In the genomic region with DNA sequence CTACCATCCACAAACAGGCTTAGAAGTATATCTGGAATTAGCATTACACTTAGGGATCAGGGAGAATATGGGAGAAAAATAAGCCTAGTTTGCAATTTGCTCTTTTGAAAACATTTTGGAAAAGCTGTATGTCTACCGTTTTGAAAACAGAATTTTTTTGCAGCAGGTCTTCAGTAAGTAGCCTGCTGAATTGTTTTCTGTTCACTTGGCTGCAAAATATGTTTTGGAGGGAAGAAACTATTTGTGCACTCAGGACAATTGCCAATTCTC, we compare ENCODE assay signal across 8 cellular contexts. TPM values are rescaled to one million over a fixed set of nuclear protein-coding genes. Genes with fewer than 3 reads are reported as not detected.
DNase-seq lines count a peak whose midpoint lies in the region; ATAC-seq, FAIRE-seq and TF ChIP-seq lines count a peak whose summit lies in the region.

No MANE protein-coding gene starts in this region.

- no peak overlapping the region for H2BK15ac ChIP-seq in mesendoderm (replicated peaks; ENCODE audit: low read depth)

- FAIRE-seq in GM12878 (lab: Jason Lieb, UNC) = no peak

- H4K20me1 ChIP-seq in GM12878 (ENCODE audit: control insufficient read depth, insufficient read depth) = no peaks in the 10 kb centered on the region

- no peak overlapping the region for H3K56ac ChIP-seq in mesendoderm (ENCODE audit: low read length)

- H4K5ac ChIP-seq in mesendoderm (ENCODE audit: low read length) = no peak overlapping the region

- in situ Hi-C loops in GM12878 (cut with MboI) = loop anchor here (25.0 kb wide), 2 partner anchors 1595 to 1695 kb away; a partner anchor contains a TSS

- H3K79me1 ChIP-seq in mesendoderm (ENCODE audit: low read length) = peaks cover 8% of the 10 kb centered on the region

- no peak for ATAC-seq in stimulated activated naive CD8-positive, alpha-beta T cell treated with anti-CD3 and anti-CD28 coated beads, Interleukin-15, Interleukin-2, amounts not matched to agents 100 U/mL and 50 U/mL, for 24 hours
- no peak for ATAC-seq in GM12878

- H3K27ac ChIP-seq in GM12878 (ENCODE audit: control insufficient read depth, insufficient read depth) (peak overlapping the region; percentile 100), mesendoderm (ENCODE audit: low read depth, low read length) (no peak overlapping the region)

- peak overlapping the region; percentile 93 for H3K27ac Mint-ChIP-seq in stimulated activated naive CD8-positive, alpha-beta T cell treated with anti-CD3 and anti-CD28 coated beads, Interleukin-15, Interleukin-2, amounts not matched to agents 100 ng/mL and 50 ng/mL, for 24 hours

- peak overlapping the region; percentile 100 for H3K4me2 ChIP-seq in GM12878 (ENCODE audit: control insufficient read depth, insufficient read depth)
- H3K4me2 ChIP-seq in mesendoderm (ENCODE audit: low read length) = no peak overlapping the region

- no peak for TF ChIP-seq RAD21 in GM12878 (IDR thresholded peaks at IDR 0.05; ENCODE audit: insufficient read depth, low read depth, low read length)

- DNase-seq in stimulated activated naive CD8-positive, alpha-beta T cell treated with anti-CD3 and anti-CD28 coated beads, Interleukin-15, Interleukin-2, amounts not matched to agents 100 U/mL and 50 U/mL, for 24 hours = no peak
- DNase-seq in GM12878 (ENCODE audit: low read depth, low spot score) (no peak), mesendoderm (no peak), mesenteric fat pad (ENCODE audit: low spot score) (no peak), AG08396 (ENCODE audit: low spot score) (no peak), retina (no peak), HuH-7.5 (ENCODE audit: low spot score) (no peak)

- peak overlapping the region; percentile 58 for H3K4me3 ChIP-seq in GM12878
- no peak overlapping the region for H3K4me3 ChIP-seq in mesendoderm (ENCODE audit: low read length)

- peaks cover 18% of the 10 kb centered on the region for H3K36me3 Mint-ChIP-seq in stimulated activated naive CD8-positive, alpha-beta T cell treated with anti-CD3 and anti-CD28 coated beads, Interleukin-15, Interleukin-2, amounts not matched to agents 100 ng/mL and 50 ng/mL, for 24 hours (ENCODE audit: low read depth)

- H3K27me3 Mint-ChIP-seq in stimulated activated naive CD8-positive, alpha-beta T cell treated with anti-CD3 and anti-CD28 coated beads, Interleukin-15, Interleukin-2, amounts not matched to agents 100 ng/mL and 50 ng/mL, for 24 hours = no peaks in the 10 kb centered on the region

- RAD21 ChIA-PET in GM12878 (lab: Charles Lee; ENCODE audit: unreplicated experiment) = interaction anchor here (0.8 to 6.8 kb wide), 18 partner anchors 9 to 197 kb away, joined by 3 to 239 read pairs (median 8); a partner anchor contains a TSS

- H3K4me3 Mint-ChIP-seq in stimulated activated naive CD8-positive, alpha-beta T cell treated with anti-CD3 and anti-CD28 coated beads, Interleukin-15, Interleukin-2, amounts not matched to agents 100 ng/mL and 50 ng/mL, for 24 hours = peak overlapping the region; percentile 78

- H3K9me3 ChIP-seq in GM12878 (replicated peaks; ENCODE audit: control insufficient read depth, insufficient read depth, low read length) = peaks cover 2% of the 10 kb centered on the region; the same call in 2 of the 3 replicates

- peak overlapping the region; percentile 11 for H3K18ac ChIP-seq in mesendoderm (ENCODE audit: low read length)

- H3K36me3 ChIP-seq in GM12878 (ENCODE audit: control insufficient read depth in 2 of 2, insufficient read depth in 2 of 2, low read length in 1 of 2) (peaks cover 6 to 13% of the 10 kb centered on the region in 2 experiments), mesendoderm (ENCODE audit: control insufficient read depth, insufficient read depth, low read length) (no peaks in the 10 kb centered on the region)

- SMC1A ChIA-PET in GM12878 (lab: Charles Lee; ENCODE audit: uncharacterized antibody, unreplicated experiment) = interaction anchor here (0.6 to 6.9 kb wide), 23 partner anchors 8 to 583 kb away, joined by 3 to 251 read pairs (median 6); a partner anchor contains a TSS

- H3K27me3 ChIP-seq in GM12878 (replicated peaks in 1 of 2; ENCODE audit: control insufficient read depth in 2 of 2, insufficient read depth in 2 of 2, low read length in 1 of 2) (no peaks in the 10 kb centered on the region), mesendoderm (ENCODE audit: insufficient read depth, low read length, poor library complexity) (no peaks in the 10 kb centered on the region)

- H3K4me1 ChIP-seq in GM12878 (ENCODE audit: control insufficient read depth, insufficient read depth, low read length) (peaks cover 60% of the 10 kb centered on the region), mesendoderm (ENCODE audit: control insufficient read depth, low read depth, low read length) (peaks cover 4% of the 10 kb centered on the region)

- 0% methylated on average over 1 of the region's 1 CpG for WGBS in GM12878 (ENCODE audit: insufficient coverage, insufficient replicate concordance, low lambda C conversion rate, missing lambda C conversion rate)
- WGBS in mesendoderm (ENCODE audit: extremely low coverage, insufficient coverage, low lambda C conversion rate) = no CpG with 5 or more reads among the region's 1 CpG

- no peak overlapping the region for H3K23ac ChIP-seq in mesendoderm (ENCODE audit: low read length)

- no TSS peak for BruUV-seq in GM12878 (replicated peaks; lab: Mats Ljungman, UMichigan)

- no peak overlapping the region for H2BK5ac ChIP-seq in mesendoderm (ENCODE audit: low read length)

- H2BK120ac ChIP-seq in mesendoderm (ENCODE audit: low read depth, low read length) = no peak overlapping the region

- no peaks in the 10 kb centered on the region for H3K9me3 Mint-ChIP-seq in stimulated activated naive CD8-positive, alpha-beta T cell treated with anti-CD3 and anti-CD28 coated beads, Interleukin-15, Interleukin-2, amounts not matched to agents 100 ng/mL and 50 ng/mL, for 24 hours

- H3K4ac ChIP-seq in mesendoderm (ENCODE audit: low read depth, low read length) = no peak overlapping the region

- no peak overlapping the region for H4K8ac ChIP-seq in mesendoderm (ENCODE audit: low read depth, low read length)

- 0 out of 2 replicates have a peak, but pooled peaks have one; percentile 5 for TF ChIP-seq POLR2A in GM12878 (IDR thresholded peaks at IDR 0.05; ENCODE audit: low read depth, low read length)

- H3K9ac ChIP-seq in GM12878 (ENCODE audit: control insufficient read depth, insufficient read depth, low read length) (peak overlapping the region; percentile 83), mesendoderm (ENCODE audit: low read length) (no peak overlapping the region)

- no peak for TF ChIP-seq EP300 in GM12878 (IDR thresholded peaks at IDR 0.05; ENCODE audit: borderline replicate concordance in 1 of 2, control insufficient read depth in 1 of 2, low read depth in 2 of 2, low read length in 2 of 2)

- H3K4me1 Mint-ChIP-seq in stimulated activated naive CD8-positive, alpha-beta T cell treated with anti-CD3 and anti-CD28 coated beads, Interleukin-15, Interleukin-2, amounts not matched to agents 100 ng/mL and 50 ng/mL, for 24 hours (ENCODE audit: low read depth) = peaks cover 62% of the 10 kb centered on the region

- POLR2A ChIA-PET in GM12878 (lab: Charles Lee) = interaction anchor here (0.6 to 14.9 kb wide), 12 partner anchors 9 to 420 kb away, joined by 3 to 329 read pairs (median 10); a partner anchor contains a TSS

- intact Hi-C loops in GM12878 (cut with micrococcal nuclease; ENCODE audit: unreplicated experiment) = loop anchor here (10.0 kb wide), 1 partner anchor 228 kb away; a partner anchor contains a TSS

- H2AFZ ChIP-seq in GM12878 (ENCODE audit: control insufficient read depth, low read depth, low read length) = no peak overlapping the region

- TF ChIP-seq CTCF in GM12878 (IDR thresholded peaks at IDR 0.05 in 2 of 3, conservative IDR thresholded peaks at IDR 0.05 in 1 of 3; ENCODE audit: control insufficient read depth in 2 of 3, extremely low read depth in 1 of 3, insufficient read depth in 1 of 3, low read depth in 3 of 3, low read length in 3 of 3) = no peak

- H3K79me2 ChIP-seq in GM12878 (ENCODE audit: control insufficient read depth, insufficient read depth, low read length) = peaks cover 85% of the 10 kb centered on the region
- peaks cover 7% of the 10 kb centered on the region for H3K79me2 ChIP-seq in mesendoderm (ENCODE audit: control insufficient read depth, insufficient read depth, low read length)

- CTCF ChIA-PET in GM12878 (lab: Yijun Ruan, JAX) = interaction anchor here (1.0 to 5.6 kb wide), 11 partner anchors 15 to 196 kb away, joined by 3 to 131 read pairs (median 4); a partner anchor contains a TSS

- H2AK5ac ChIP-seq in mesendoderm (ENCODE audit: low read length) = no peak overlapping the region

TF ChIP-seq in GM12878, 131 proteins besides CTCF, POLR2A, EP300 and RAD21 (continues in another document):
- TF ChIP-seq BACH1 (IDR thresholded peaks at IDR 0.05; ENCODE audit: borderline replicate concordance) = no peak
- TF ChIP-seq MTA3 (IDR thresholded peaks at IDR 0.05; ENCODE audit: borderline replicate concordance, low read length) = no peak
- 0 out of 2 replicates have a peak, but pooled peaks have one; percentile 18 for TF ChIP-seq SMARCA5 (IDR thresholded peaks at IDR 0.05)
- no peak for TF ChIP-seq PAX5 (IDR thresholded peaks at IDR 0.05; ENCODE audit: borderline replicate concordance, low read depth, low read length)
- no peak for TF ChIP-seq SRF (IDR thresholded peaks at IDR 0.05; ENCODE audit: low read depth in 2 of 2, low read length in 2 of 2)
- TF ChIP-seq POLR2AphosphoS5 (IDR thresholded peaks at IDR 0.05; ENCODE audit: low read length) = 0 out of 2 replicates have a peak, but pooled peaks have one; percentile 9
- no peak for TF ChIP-seq TCF3 (IDR thresholded peaks at IDR 0.05; ENCODE audit: borderline replicate concordance, insufficient read depth, low read depth, low read length)

RNA-seq across cellular contexts. Expression of a gene that starts 39.6 kb away (rescaled TPM):
- total RNA-seq in GM12878 (2013; cell fraction: nucleolus; rRNA removed) = 62.6 and 68.7 TPM in 2 replicates
- total RNA-seq in GM12878 (2014; rRNA removed) (45.5 and 47.0 TPM in 2 replicates), GM12878 (2014; rRNA removed; fragmentation: Illumina TruSeq; extraction: Trizol) (55.5 and 56.2 TPM in 2 replicates), GM12878 (2021) (83.9 and 85.0 TPM in 2 replicates), mesenteric fat pad (85.3 TPM)
- 59.5 TPM for polyA plus RNA-seq in GM12878 (2011; ENCODE audit: low read depth)
- polyA plus RNA-seq in GM12878 (2011; rRNA removed) (82.3 and 114 TPM in 2 replicates), GM12878 (2014; fragmentation: Illumina TruSeq; extraction: Trizol) (69.6 and 79.9 TPM in 2 replicates), GM12878 (2014; fragmentation: Nextera tagmentation; extraction: Ambion mirVana) (10 to 100 TPM; 21.0 to 27.2 TPM), GM12878 (2014; rRNA removed) (48.2 and 52.4 TPM in 2 replicates), GM12878 (2016; fragmentation: Nextera tagmentation; extraction: Ambion mirVana) (10 to 100 TPM; 30.2 to 34.1 TPM)
- 72.5 and 86.5 TPM in 2 replicates for polyA plus RNA-seq in GM12878 (2011; cell fraction: cytosol; rRNA removed)
- polyA plus RNA-seq in GM12878 (2011; cell fraction: nucleus; rRNA removed) = 31.9 and 38.5 TPM in 2 replicates
- 76.8 and 76.9 TPM in 2 replicates for polyA plus RNA-seq in GM12878 (2012)
- polyA minus RNA-seq in GM12878 (2011; rRNA and poly(A)+ RNA removed) = 137 and 147 TPM in 2 replicates
- 47.6 and 51.2 TPM in 2 replicates for polyA minus RNA-seq in GM12878 (2011; cell fraction: cytosol; rRNA and poly(A)+ RNA removed)
- 22.5 and 34.1 TPM in 2 replicates for polyA minus RNA-seq in GM12878 (2011; cell fraction: nucleus; rRNA and poly(A)+ RNA removed)
- 38.4 TPM for polyA plus RNA-seq in mesendoderm (2013, experiment 1 of 2)
- 37.8 TPM for polyA plus RNA-seq in mesendoderm (2013, experiment 2 of 2)
